Comparison of ENCODE assay signal across 32 cellular contexts in the genomic region with DNA sequence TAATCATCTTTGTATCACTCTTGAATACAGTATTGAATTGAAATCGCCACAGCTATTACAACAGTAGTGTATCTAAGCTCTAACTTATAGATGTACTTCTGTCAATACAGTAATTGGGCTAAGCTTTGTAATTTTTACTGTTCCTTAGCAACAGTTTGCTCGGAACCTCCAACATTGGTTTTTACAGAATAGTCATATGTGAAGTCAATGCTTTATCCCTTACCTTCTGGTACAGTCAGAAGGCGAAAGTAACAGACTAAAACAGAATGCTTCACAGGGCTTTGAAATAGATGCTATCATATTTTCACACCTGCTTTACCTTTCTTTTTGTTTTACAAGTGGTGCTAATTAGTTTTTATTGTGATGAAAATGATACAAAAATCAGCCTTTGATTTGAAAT.
"Had no signal": no experiment of that assay in that cellular context is flagged by ENCODE, and none has a peak within 500 bp of the region (broad histone marks: within the 10 kb centered on the region; RNA-seq: fewer than 3 reads in every experiment).

No MANE protein-coding gene starts in this region.

- H3K4me1 Mint-ChIP-seq: activated CD4-positive, alpha-beta T cell treated with anti-CD3 and anti-CD28 coated beads, Interleukin-2, amount 10 ng/mL, durations not matched to agents 7 days and 5 days; activated naive CD4-positive, alpha-beta T cell treated with anti-CD3 and anti-CD28 coated beads, Interleukin-2, amount 10 ng/mL, durations not matched to agents 7 days and 5 days; activated naive CD8-positive, alpha-beta T cell treated with anti-CD3 and anti-CD28 coated beads for 36 hours; central memory CD8-positive, alpha-beta T cell had no signal

- ATAC-seq: activated CD8-positive, alpha-beta T cell treated with anti-CD3 and anti-CD28 coated beads, Interleukin-2, amount 10 ng/mL, durations not matched to agents 7 days and 5 days; Panc1 had no signal

- H3K4me3 Mint-ChIP-seq: activated CD4-positive, alpha-beta T cell treated with anti-CD3 and anti-CD28 coated beads, Interleukin-2, amount 10 ng/mL, durations not matched to agents 7 days and 5 days; activated CD8-positive, alpha-beta T cell treated with anti-CD3 and anti-CD28 coated beads, Interleukin-2, amount 10 ng/mL, durations not matched to agents 7 days and 5 days; activated naive CD4-positive, alpha-beta T cell treated with anti-CD3 and anti-CD28 coated beads, Interleukin-2, amount 10 ng/mL, durations not matched to agents 7 days and 5 days; activated naive CD8-positive, alpha-beta T cell treated with anti-CD3 and anti-CD28 coated beads for 36 hours; central memory CD8-positive, alpha-beta T cell had no signal

- H3K27ac Mint-ChIP-seq: activated CD4-positive, alpha-beta T cell treated with anti-CD3 and anti-CD28 coated beads, Interleukin-2, amount 10 ng/mL, durations not matched to agents 7 days and 5 days; activated CD8-positive, alpha-beta T cell treated with anti-CD3 and anti-CD28 coated beads, Interleukin-2, amount 10 ng/mL, durations not matched to agents 7 days and 5 days; activated naive CD4-positive, alpha-beta T cell treated with anti-CD3 and anti-CD28 coated beads, Interleukin-2, amount 10 ng/mL, durations not matched to agents 7 days and 5 days; activated naive CD8-positive, alpha-beta T cell treated with anti-CD3 and anti-CD28 coated beads for 36 hours had no signal

- H3K9me3 Mint-ChIP-seq: activated CD4-positive, alpha-beta T cell treated with anti-CD3 and anti-CD28 coated beads, Interleukin-2, amount 10 ng/mL, durations not matched to agents 7 days and 5 days; activated naive CD4-positive, alpha-beta T cell treated with anti-CD3 and anti-CD28 coated beads, Interleukin-2, amount 10 ng/mL, durations not matched to agents 7 days and 5 days; activated naive CD8-positive, alpha-beta T cell treated with anti-CD3 and anti-CD28 coated beads for 36 hours; central memory CD8-positive, alpha-beta T cell had no signal

- H3K27me3 Mint-ChIP-seq: activated CD4-positive, alpha-beta T cell treated with anti-CD3 and anti-CD28 coated beads, Interleukin-2, amount 10 ng/mL, durations not matched to agents 7 days and 5 days; activated naive CD4-positive, alpha-beta T cell treated with anti-CD3 and anti-CD28 coated beads, Interleukin-2, amount 10 ng/mL, durations not matched to agents 7 days and 5 days; activated naive CD8-positive, alpha-beta T cell treated with anti-CD3 and anti-CD28 coated beads for 36 hours; central memory CD8-positive, alpha-beta T cell had no signal

- DNase-seq: activated CD4-positive, alpha-beta T cell treated with anti-CD3 and anti-CD28 coated beads, Interleukin-2, amount 10 ng/mL, durations not matched to agents 7 days and 5 days; activated CD4-positive, alpha-beta T cell treated with anti-CD3 and anti-CD28 coated beads, Interleukin-2, amount 50 U/mL, for 48 hours; activated CD4-positive, CD25-positive, alpha-beta regulatory T cell; activated CD8-positive, alpha-beta memory T cell treated with anti-CD3 and anti-CD28 coated beads, Interleukin-2, amount 50 U/mL, for 48 hours; activated CD8-positive, alpha-beta T cell treated with anti-CD3 and anti-CD28 coated beads, Interleukin-2, amount 10 ng/mL, durations not matched to agents 7 days and 5 days; activated gamma-delta T cell treated with Interleukin-2 at 50 U/mL for 16 hours; activated naive CD4-positive, alpha-beta T cell treated with anti-CD3 and anti-CD28 coated beads, Interleukin-2, amount 10 ng/mL, durations not matched to agents 7 days and 5 days; activated naive CD8-positive, alpha-beta T cell treated with anti-CD3 and anti-CD28 coated beads for 36 hours; activated T-cell treated with anti-CD3 and anti-CD28 coated beads, Interleukin-2, amount 50 U/mL, for 1 hour; amniotic stem cell; aorta; brain microvascular endothelial cell; colonic mucosa; Karpas-422; KBM-7; NCI-H1048; NCI-H1105 treated with DMSO at 0.1 percent for 48 hours; NCI-H146; NCI-H187; NCI-H2029 treated with DMSO at 0.1 percent for 48 hours; NCI-H2107; NCI-H226; NCI-H446 treated with DMSO at 0.1 percent for 48 hours; NCI-H524; NCI-H69; NCI-H82; SHP77; SJCRH30; T1000; WERI-Rb-1 had no signal
